21 cellular contexts compared by ENCODE assay signal in genomic region chr9:91803970-91804752, GRCh38.
DNase-seq lines count a peak whose midpoint lies in the region; ATAC-seq and TF ChIP-seq lines count a peak whose summit lies in the region.
"Had no signal": no experiment of that assay in that cellular context is flagged by ENCODE, and none has a peak within 500 bp of the region (broad histone marks: within the 10 kb centered on the region; RNA-seq: fewer than 3 reads in every experiment).

No MANE protein-coding gene starts in this region.

- WGBS in GM23248 (ENCODE audit: low coverage in 1 of 2, low lambda C conversion rate in 2 of 2, missing lambda C conversion rate in 2 of 2), 2 experiments = 59 to 63% methylated on average over 13 of the region's 13 CpGs
- WGBS in esophagus squamous epithelium, 2 donors = 57 to 77% methylated on average over 4 to 5 of the region's 13 CpGs

- no peak overlapping the region for H3K4me3 ChIP-seq in GM23248
- no peak overlapping the region for H3K4me3 ChIP-seq in esophagus squamous epithelium
- H3K4me3 ChIP-seq in rectal smooth muscle tissue (ENCODE audit: low read length) = no peak overlapping the region
- no peak overlapping the region for H3K4me3 ChIP-seq in effector memory CD4-positive, alpha-beta T cell (ENCODE audit: insufficient read depth, low read depth, low read length, poor library complexity, severe bottlenecking)
- H3K4me3 ChIP-seq: lung, psoas muscle, tibial artery had no signal

- no peak overlapping the region for H3K4me3 Mint-ChIP-seq in activated CD8-positive, alpha-beta memory T cell treated with anti-CD3 and anti-CD28 coated beads, Interleukin-2, amount 10 ng/mL, durations not matched to agents 7 days and 5 days
- no peak overlapping the region for H3K4me3 Mint-ChIP-seq in activated CD8-positive, alpha-beta T cell treated with anti-CD3 and anti-CD28 coated beads for 36 hours
- H3K4me3 Mint-ChIP-seq: activated naive CD4-positive, alpha-beta T cell treated with anti-CD3 and anti-CD28 coated beads, Interleukin-2, amount 50 U/mL, for 24 hours had no signal

- H3K9me3 ChIP-seq in GM23248 (ENCODE audit: low read depth) (no peaks in the 10 kb centered on the region), esophagus squamous epithelium (no peaks in the 10 kb centered on the region)
- H3K9me3 ChIP-seq in effector memory CD4-positive, alpha-beta T cell (ENCODE audit: control insufficient read depth, low read length) = no peaks in the 10 kb centered on the region
- H3K9me3 ChIP-seq: psoas muscle, tibial artery had no signal

- CTCF ChIA-PET in activated CD8-positive, alpha-beta memory T cell treated with anti-CD3 and anti-CD28 coated beads, Interleukin-2, amount 10 ng/mL, durations not matched to agents 7 days and 5 days (lab: Charles Lee) = no interaction called here
- CTCF ChIA-PET in activated CD8-positive, alpha-beta T cell treated with anti-CD3 and anti-CD28 coated beads for 36 hours (lab: Charles Lee) = no interaction called here

- no peaks in the 10 kb centered on the region for H3K9me3 Mint-ChIP-seq in activated CD8-positive, alpha-beta memory T cell treated with anti-CD3 and anti-CD28 coated beads, Interleukin-2, amount 10 ng/mL, durations not matched to agents 7 days and 5 days (ENCODE audit: low read depth)
- no peaks in the 10 kb centered on the region for H3K9me3 Mint-ChIP-seq in activated CD8-positive, alpha-beta T cell treated with anti-CD3 and anti-CD28 coated beads for 36 hours
- H3K9me3 Mint-ChIP-seq: activated naive CD4-positive, alpha-beta T cell treated with anti-CD3 and anti-CD28 coated beads, Interleukin-2, amount 50 U/mL, for 24 hours had no signal

- intact Hi-C loops in esophagus squamous epithelium (cut with DNase I) = no loop called here
- intact Hi-C loops in activated CD8-positive, alpha-beta T cell treated with anti-CD3 and anti-CD28 coated beads for 36 hours (cut with micrococcal nuclease) = no loop called here

- in situ Hi-C loops in GM23248 (cut with MboI) = no loop called here

- peak overlapping the region; percentile 53 for H3K9ac ChIP-seq in GM23248
- H3K9ac ChIP-seq in rectal smooth muscle tissue (ENCODE audit: low read length) = no peak overlapping the region

- POLR2A ChIA-PET in activated CD8-positive, alpha-beta T cell treated with anti-CD3 and anti-CD28 coated beads for 36 hours (lab: Charles Lee) = no interaction called here

- no peak for TF ChIP-seq CTCF in esophagus squamous epithelium (IDR thresholded peaks at IDR 0.05)
- TF ChIP-seq CTCF in activated CD8-positive, alpha-beta T cell treated with anti-CD3 and anti-CD28 coated beads for 36 hours (IDR thresholded peaks at IDR 0.05) = no peak

- peaks cover 9% of the 10 kb centered on the region for H3K27me3 Mint-ChIP-seq in activated CD8-positive, alpha-beta memory T cell treated with anti-CD3 and anti-CD28 coated beads, Interleukin-2, amount 10 ng/mL, durations not matched to agents 7 days and 5 days
- H3K27me3 Mint-ChIP-seq in activated CD8-positive, alpha-beta T cell treated with anti-CD3 and anti-CD28 coated beads for 36 hours = peaks cover 1% of the 10 kb centered on the region

- H3K36me3 ChIP-seq in GM23248 (ENCODE audit: low read depth) = no peaks in the 10 kb centered on the region
- H3K36me3 ChIP-seq in esophagus squamous epithelium = no peaks in the 10 kb centered on the region
- H3K36me3 ChIP-seq in rectal smooth muscle tissue (ENCODE audit: control insufficient read depth, insufficient read depth, low read length) = no peaks in the 10 kb centered on the region
- H3K36me3 ChIP-seq in effector memory CD4-positive, alpha-beta T cell (ENCODE audit: control insufficient read depth, insufficient read depth, low read length) = no peaks in the 10 kb centered on the region
- H3K36me3 ChIP-seq: tibial artery had no signal

- H3K27ac ChIP-seq in GM23248 = peak overlapping the region; percentile 87
- H3K27ac ChIP-seq in esophagus squamous epithelium = peak overlapping the region in 3 of 4 donors; percentile 26 to 74 (median 58)
- peak overlapping the region; percentile 62 for H3K27ac ChIP-seq in rectal smooth muscle tissue (ENCODE audit: low read depth, low read length)
- H3K27ac ChIP-seq in effector memory CD4-positive, alpha-beta T cell (ENCODE audit: insufficient read depth, low read length, poor library complexity, severe bottlenecking) = no peak overlapping the region
- H3K27ac ChIP-seq: psoas muscle, tibial artery had no signal

- H3K4me1 ChIP-seq in GM23248 (ENCODE audit: insufficient read depth) (peaks cover 29% of the 10 kb centered on the region), esophagus squamous epithelium (peaks cover 2 to 53% (median 5%) of the 10 kb centered on the region in 3 donors), rectal smooth muscle tissue (ENCODE audit: control insufficient read depth, insufficient read depth, low read length) (peaks cover 51% of the 10 kb centered on the region)
- peaks cover 2% of the 10 kb centered on the region for H3K4me1 ChIP-seq in effector memory CD4-positive, alpha-beta T cell (ENCODE audit: control insufficient read depth, insufficient read depth, low read length, poor library complexity, severe bottlenecking)
- H3K4me1 ChIP-seq: psoas muscle, tibial artery had no signal

- peaks cover 21% of the 10 kb centered on the region for H3K4me1 Mint-ChIP-seq in activated CD8-positive, alpha-beta memory T cell treated with anti-CD3 and anti-CD28 coated beads, Interleukin-2, amount 10 ng/mL, durations not matched to agents 7 days and 5 days
- peaks cover 5% of the 10 kb centered on the region for H3K4me1 Mint-ChIP-seq in activated CD8-positive, alpha-beta T cell treated with anti-CD3 and anti-CD28 coated beads for 36 hours (ENCODE audit: low read depth)

- no peaks in the 10 kb centered on the region for H3K27me3 ChIP-seq in GM23248 (replicated peaks; ENCODE audit: insufficient read depth)
- H3K27me3 ChIP-seq in esophagus squamous epithelium = peaks cover 0 to 60% (median 0%) of the 10 kb centered on the region in 4 donors
- no peaks in the 10 kb centered on the region for H3K27me3 ChIP-seq in rectal smooth muscle tissue (ENCODE audit: control insufficient read depth, insufficient read depth, low read length)
- H3K27me3 ChIP-seq in effector memory CD4-positive, alpha-beta T cell (replicated peaks; ENCODE audit: control insufficient read depth, insufficient read depth, low read length, poor library complexity, severe bottlenecking) = no peaks in the 10 kb centered on the region
- H3K27me3 ChIP-seq: tibial artery had no signal

- no peak for TF ChIP-seq POLR2A in esophagus squamous epithelium (IDR thresholded peaks at IDR 0.05)

- peak overlapping the region; percentile 62 for H3K4me2 ChIP-seq in GM23248 (ENCODE audit: unreplicated experiment)

- peak; percentile 28 for DNase-seq in GM23248
- peak; percentile 26 for DNase-seq in activated CD8-positive, alpha-beta memory T cell treated with anti-CD3 and anti-CD28 coated beads, Interleukin-2, amount 10 ng/mL, durations not matched to agents 7 days and 5 days
- DNase-seq in esophagus squamous epithelium (lab: John Stamatoyannopoulos, UW) = no peak
- no peak for DNase-seq in effector memory CD4-positive, alpha-beta T cell
- no peak for DNase-seq in activated CD8-positive, alpha-beta T cell treated with anti-CD3 and anti-CD28 coated beads for 36 hours
- DNase-seq: activated CD4-positive, alpha-beta T cell treated with anti-CD3 and anti-CD28 coated beads for 1 hour; C1 segment of cervical spinal cord; DMS79 treated with DMSO at 0.1 percent for 48 hours; Karpas-422; NCI-H1048; NCI-H187 treated with DMSO at 0.1 percent for 48 hours; NCI-H526; stimulated activated naive CD4-positive, alpha-beta T cell; tibial artery had no signal

- no peaks in the 10 kb centered on the region for H4K20me1 ChIP-seq in GM23248 (ENCODE audit: insufficient read depth)

- H2AFZ ChIP-seq in GM23248 = no peak overlapping the region

- H3F3A ChIP-seq in GM23248 (ENCODE audit: insufficient read depth) = peaks cover 20% of the 10 kb centered on the region

- no peak overlapping the region for H3K27ac Mint-ChIP-seq in activated CD8-positive, alpha-beta memory T cell treated with anti-CD3 and anti-CD28 coated beads, Interleukin-2, amount 10 ng/mL, durations not matched to agents 7 days and 5 days
- H3K27ac Mint-ChIP-seq in activated CD8-positive, alpha-beta T cell treated with anti-CD3 and anti-CD28 coated beads for 36 hours = no peak overlapping the region
- H3K27ac Mint-ChIP-seq: activated naive CD4-positive, alpha-beta T cell treated with anti-CD3 and anti-CD28 coated beads, Interleukin-2, amount 50 U/mL, for 24 hours had no signal

- peaks cover 10% of the 10 kb centered on the region for H3K79me2 ChIP-seq in GM23248 (ENCODE audit: insufficient read depth)

- no peaks in the 10 kb centered on the region for H3K9me2 ChIP-seq in GM23248 (ENCODE audit: insufficient read depth)

- no peak for ATAC-seq in activated CD8-positive, alpha-beta memory T cell treated with anti-CD3 and anti-CD28 coated beads, Interleukin-2, amount 10 ng/mL, durations not matched to agents 7 days and 5 days
- no peak for ATAC-seq in GM21423 (IDR thresholded peaks at IDR 0.05; ENCODE audit: unreplicated experiment)
- no peak for ATAC-seq in GM19324 (IDR thresholded peaks at IDR 0.05; ENCODE audit: low FRiP score, unreplicated experiment)
- no peak for ATAC-seq in activated CD8-positive, alpha-beta T cell treated with anti-CD3 and anti-CD28 coated beads for 36 hours
- ATAC-seq: HCT116 had no signal

- no peaks in the 10 kb centered on the region for H3K36me3 Mint-ChIP-seq in activated CD8-positive, alpha-beta memory T cell treated with anti-CD3 and anti-CD28 coated beads, Interleukin-2, amount 10 ng/mL, durations not matched to agents 7 days and 5 days
- no peaks in the 10 kb centered on the region for H3K36me3 Mint-ChIP-seq in activated CD8-positive, alpha-beta T cell treated with anti-CD3 and anti-CD28 coated beads for 36 hours (ENCODE audit: low read depth)
- H3K36me3 Mint-ChIP-seq: activated naive CD4-positive, alpha-beta T cell treated with anti-CD3 and anti-CD28 coated beads, Interleukin-2, amount 50 U/mL, for 24 hours had no signal

Comparison
In these comparisons a context has a peak if more than half of its experiments do, and no peak if none do; other contexts are left out.
1. DNase-seq: peak in GM23248 (single experiment) and activated CD8-positive, alpha-beta memory T cell treated with anti-CD3 and anti-CD28 coated beads, Interleukin-2, amount 10 ng/mL, durations not matched to agents 7 days and 5 days (single experiment); none in esophagus squamous epithelium (single experiment), effector memory CD4-positive, alpha-beta T cell (0 of 3) and activated CD8-positive, alpha-beta T cell treated with anti-CD3 and anti-CD28 coated beads for 36 hours (single experiment).